In the genomic region with DNA sequence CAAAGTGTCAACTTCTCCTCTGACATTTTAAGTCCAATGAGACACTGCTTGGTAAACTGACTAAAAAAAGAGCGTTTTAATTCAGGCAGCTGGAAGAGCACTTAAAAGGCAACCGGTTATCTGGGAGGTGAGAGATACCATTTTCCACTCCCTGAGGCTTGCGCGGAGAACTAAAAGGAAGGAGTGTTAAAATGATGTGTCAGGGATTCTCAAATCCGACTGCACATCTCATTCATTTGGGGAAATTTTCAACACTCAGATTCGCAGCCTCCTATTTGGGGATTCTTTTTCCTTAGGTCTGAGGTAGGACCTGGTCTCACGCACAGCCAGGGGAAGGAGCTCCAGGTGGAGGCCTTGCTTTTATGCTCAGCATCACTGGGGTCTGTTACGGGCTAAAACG, we compare ENCODE assay signal across 1 cellular context.
TF ChIP-seq lines count a peak whose summit lies in the region.

No MANE protein-coding gene starts in this region.

TF ChIP-seq in GM23338, 12 proteins besides CTCF, POLR2A, EP300 and RAD21 (continued from another document):
- TF ChIP-seq NANOG (IDR thresholded peaks at IDR 0.05; ENCODE audit: borderline replicate concordance) (no peak), EZH2 (IDR thresholded peaks at IDR 0.05; ENCODE audit: low read depth, unreplicated experiment) (no peak), JUNB (IDR thresholded peaks at IDR 0.05; ENCODE audit: unreplicated experiment) (no peak), ZNF331 (CRISPR knock-in tag; IDR thresholded peaks at IDR 0.05; ENCODE audit: low read depth) (no peak), ZNF114 (CRISPR knock-in tag; IDR thresholded peaks at IDR 0.05) (no peak), STAT1 (IDR thresholded peaks at IDR 0.05; ENCODE audit: unreplicated experiment) (no peak)
- TF ChIP-seq, protein P1, sequence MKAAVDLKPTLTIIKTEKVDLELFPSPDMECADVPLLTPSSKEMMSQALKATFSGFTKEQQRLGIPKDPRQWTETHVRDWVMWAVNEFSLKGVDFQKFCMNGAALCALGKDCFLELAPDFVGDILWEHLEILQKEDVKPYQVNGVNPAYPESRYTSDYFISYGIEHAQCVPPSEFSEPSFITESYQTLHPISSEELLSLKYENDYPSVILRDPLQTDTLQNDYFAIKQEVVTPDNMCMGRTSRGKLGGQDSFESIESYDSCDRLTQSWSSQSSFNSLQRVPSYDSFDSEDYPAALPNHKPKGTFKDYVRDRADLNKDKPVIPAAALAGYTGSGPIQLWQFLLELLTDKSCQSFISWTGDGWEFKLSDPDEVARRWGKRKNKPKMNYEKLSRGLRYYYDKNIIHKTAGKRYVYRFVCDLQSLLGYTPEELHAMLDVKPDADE (IDR thresholded peaks at IDR 0.05), result no peak
- TF ChIP-seq, protein P2, sequence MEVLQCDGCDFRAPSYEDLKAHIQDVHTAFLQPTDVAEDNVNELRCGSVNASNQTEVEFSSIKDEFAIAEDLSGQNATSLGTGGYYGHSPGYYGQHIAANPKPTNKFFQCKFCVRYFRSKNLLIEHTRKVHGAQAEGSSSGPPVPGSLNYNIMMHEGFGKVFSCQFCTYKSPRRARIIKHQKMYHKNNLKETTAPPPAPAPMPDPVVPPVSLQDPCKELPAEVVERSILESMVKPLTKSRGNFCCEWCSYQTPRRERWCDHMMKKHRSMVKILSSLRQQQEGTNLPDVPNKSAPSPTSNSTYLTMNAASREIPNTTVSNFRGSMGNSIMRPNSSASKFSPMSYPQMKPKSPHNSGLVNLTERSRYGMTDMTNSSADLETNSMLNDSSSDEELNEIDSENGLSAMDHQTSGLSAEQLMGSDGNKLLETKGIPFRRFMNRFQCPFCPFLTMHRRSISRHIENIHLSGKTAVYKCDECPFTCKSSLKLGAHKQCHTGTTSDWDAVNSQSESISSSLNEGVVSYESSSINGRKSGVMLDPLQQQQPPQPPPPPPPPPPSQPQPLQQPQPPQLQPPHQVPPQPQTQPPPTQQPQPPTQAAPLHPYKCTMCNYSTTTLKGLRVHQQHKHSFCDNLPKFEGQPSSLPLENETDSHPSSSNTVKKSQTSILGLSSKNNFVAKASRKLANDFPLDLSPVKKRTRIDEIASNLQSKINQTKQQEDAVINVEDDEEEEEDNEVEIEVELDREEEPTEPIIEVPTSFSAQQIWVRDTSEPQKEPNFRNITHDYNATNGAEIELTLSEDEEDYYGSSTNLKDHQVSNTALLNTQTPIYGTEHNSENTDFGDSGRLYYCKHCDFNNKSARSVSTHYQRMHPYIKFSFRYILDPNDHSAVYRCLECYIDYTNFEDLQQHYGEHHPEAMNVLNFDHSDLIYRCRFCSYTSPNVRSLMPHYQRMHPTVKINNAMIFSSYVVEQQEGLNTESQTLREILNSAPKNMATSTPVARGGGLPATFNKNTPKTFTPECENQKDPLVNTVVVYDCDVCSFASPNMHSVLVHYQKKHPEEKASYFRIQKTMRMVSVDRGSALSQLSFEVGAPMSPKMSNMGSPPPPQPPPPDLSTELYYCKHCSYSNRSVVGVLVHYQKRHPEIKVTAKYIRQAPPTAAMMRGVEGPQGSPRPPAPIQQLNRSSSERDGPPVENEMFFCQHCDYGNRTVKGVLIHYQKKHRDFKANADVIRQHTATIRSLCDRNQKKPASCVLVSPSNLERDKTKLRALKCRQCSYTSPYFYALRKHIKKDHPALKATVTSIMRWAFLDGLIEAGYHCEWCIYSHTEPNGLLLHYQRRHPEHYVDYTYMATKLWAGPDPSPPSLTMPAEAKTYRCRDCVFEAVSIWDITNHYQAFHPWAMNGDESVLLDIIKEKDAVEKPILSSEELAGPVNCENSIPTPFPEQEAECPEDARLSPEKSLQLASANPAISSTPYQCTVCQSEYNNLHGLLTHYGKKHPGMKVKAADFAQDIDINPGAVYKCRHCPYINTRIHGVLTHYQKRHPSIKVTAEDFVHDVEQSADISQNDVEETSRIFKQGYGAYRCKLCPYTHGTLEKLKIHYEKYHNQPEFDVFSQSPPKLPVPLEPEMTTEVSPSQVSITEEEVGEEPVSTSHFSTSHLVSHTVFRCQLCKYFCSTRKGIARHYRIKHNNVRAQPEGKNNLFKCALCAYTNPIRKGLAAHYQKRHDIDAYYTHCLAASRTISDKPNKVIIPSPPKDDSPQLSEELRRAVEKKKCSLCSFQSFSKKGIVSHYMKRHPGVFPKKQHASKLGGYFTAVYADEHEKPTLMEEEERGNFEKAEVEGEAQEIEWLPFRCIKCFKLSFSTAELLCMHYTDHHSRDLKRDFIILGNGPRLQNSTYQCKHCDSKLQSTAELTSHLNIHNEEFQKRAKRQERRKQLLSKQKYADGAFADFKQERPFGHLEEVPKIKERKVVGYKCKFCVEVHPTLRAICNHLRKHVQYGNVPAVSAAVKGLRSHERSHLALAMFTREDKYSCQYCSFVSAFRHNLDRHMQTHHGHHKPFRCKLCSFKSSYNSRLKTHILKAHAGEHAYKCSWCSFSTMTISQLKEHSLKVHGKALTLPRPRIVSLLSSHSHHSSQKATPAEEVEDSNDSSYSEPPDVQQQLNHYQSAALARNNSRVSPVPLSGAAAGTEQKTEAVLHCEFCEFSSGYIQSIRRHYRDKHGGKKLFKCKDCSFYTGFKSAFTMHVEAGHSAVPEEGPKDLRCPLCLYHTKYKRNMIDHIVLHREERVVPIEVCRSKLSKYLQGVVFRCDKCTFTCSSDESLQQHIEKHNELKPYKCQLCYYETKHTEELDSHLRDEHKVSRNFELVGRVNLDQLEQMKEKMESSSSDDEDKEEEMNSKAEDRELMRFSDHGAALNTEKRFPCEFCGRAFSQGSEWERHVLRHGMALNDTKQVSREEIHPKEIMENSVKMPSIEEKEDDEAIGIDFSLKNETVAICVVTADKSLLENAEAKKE (CRISPR knock-in tag; IDR thresholded peaks at IDR 0.05), result no peak
